Comparison of ENCODE assay signal across 8 cellular contexts in genomic region chr9:129382281-129383004, GRCh38.
A peak's percentile ranks its signal among the peaks of the same experiment; 100 is the strongest.
DNase-seq lines count a peak whose midpoint lies in the region; ATAC-seq and TF ChIP-seq lines count a peak whose summit lies in the region.

No MANE protein-coding gene starts in this region.

- H3K9ac ChIP-seq in SK-N-SH = no peak overlapping the region

- H3K9me3 ChIP-seq in SK-N-SH = no peaks in the 10 kb centered on the region
- no peaks in the 10 kb centered on the region for H3K9me3 ChIP-seq in testis

- H3K79me2 ChIP-seq in SK-N-SH (ENCODE audit: insufficient read depth) = no peaks in the 10 kb centered on the region

- H3K27ac Mint-ChIP-seq in activated naive CD8-positive, alpha-beta T cell treated with anti-CD3 and anti-CD28 coated beads, Interleukin-2, amount 10 ng/mL, durations not matched to agents 7 days and 5 days = peak overlapping the region; percentile 78

- TF ChIP-seq RAD21 in SK-N-SH (IDR thresholded peaks at IDR 0.05; ENCODE audit: low read length) = no peak

- no peaks in the 10 kb centered on the region for H3K27me3 ChIP-seq in SK-N-SH (ENCODE audit: insufficient read depth)
- H3K27me3 ChIP-seq in testis = no peaks in the 10 kb centered on the region

- POLR2A ChIA-PET in SK-N-SH (lab: Yijun Ruan, JAX) = interaction anchor here (0.6 to 1.4 kb wide), 7 partner anchors 12 to 204 kb away, joined by 3 to 6 read pairs (median 3); partner anchors contain the start of gene IER5L
- POLR2A ChIA-PET in activated naive CD8-positive, alpha-beta T cell treated with anti-CD3 and anti-CD28 coated beads, Interleukin-2, amount 10 ng/mL, durations not matched to agents 7 days and 5 days (lab: Charles Lee) = interaction anchor here (0.6 to 2.5 kb wide), 12 partner anchors 9 to 214 kb away, joined by 3 to 17 read pairs (median 6); partner anchors contain the start of gene IER5L

- peaks cover 2% of the 10 kb centered on the region for H3K27me3 Mint-ChIP-seq in activated naive CD8-positive, alpha-beta T cell treated with anti-CD3 and anti-CD28 coated beads, Interleukin-2, amount 10 ng/mL, durations not matched to agents 7 days and 5 days

- intact Hi-C loops in left colon (cut with DNase I, micrococcal nuclease) = no loop called here
- intact Hi-C loops in testis (cut with DNase I; ENCODE audit: low total_unique reads) = no loop called here

- H3K4me1 ChIP-seq in SK-N-SH (ENCODE audit: control insufficient read depth in 1 of 2, insufficient read depth in 2 of 2, low read depth in 1 of 2, low read length in 1 of 2) (peaks cover 0 to 16% of the 10 kb centered on the region in 2 experiments; a peak in 1 of 4 replicates), testis (peaks cover 13% of the 10 kb centered on the region)

- H3K9me3 Mint-ChIP-seq in activated naive CD8-positive, alpha-beta T cell treated with anti-CD3 and anti-CD28 coated beads, Interleukin-2, amount 10 ng/mL, durations not matched to agents 7 days and 5 days = no peaks in the 10 kb centered on the region

- H3K27ac ChIP-seq in SK-N-SH (ENCODE audit: low read depth in 2 of 2, low read length in 1 of 2) (peak overlapping the region in 1 of 2 experiments; percentile 56; a peak in 1 of 4 replicates), testis (peak overlapping the region; percentile 89 to 95)

- H3K4me3 Mint-ChIP-seq in activated naive CD8-positive, alpha-beta T cell treated with anti-CD3 and anti-CD28 coated beads, Interleukin-2, amount 10 ng/mL, durations not matched to agents 7 days and 5 days = peak overlapping the region; percentile 83

- WGBS in SK-N-SH (ENCODE audit: low lambda C conversion rate) = 100% methylated on average over 2 of the region's 5 CpGs
- whole genome bisulfite sequencing in testis, 2 donors = 57 to 67% methylated on average over 5 of the region's 5 CpGs

- H3K4me3 ChIP-seq in SK-N-SH (ENCODE audit: low read depth in 2 of 2, low read length in 1 of 2) (no peak overlapping the region), testis (no peak overlapping the region)

- no peak for TF ChIP-seq EP300 in SK-N-SH (IDR thresholded peaks at IDR 0.05; ENCODE audit: borderline replicate concordance in 1 of 2, low read depth in 1 of 2, low read length in 1 of 2)

- peaks cover 18% of the 10 kb centered on the region for H3K4me1 Mint-ChIP-seq in activated naive CD8-positive, alpha-beta T cell treated with anti-CD3 and anti-CD28 coated beads, Interleukin-2, amount 10 ng/mL, durations not matched to agents 7 days and 5 days

- CTCF ChIA-PET in SK-N-SH (lab: Yijun Ruan, JAX) = interaction anchor here (0.9 kb wide), 2 partner anchors 23 to 229 kb away, joined by 3 to 4 read pairs; no protein-coding TSS in a partner anchor

- H2AFZ ChIP-seq in SK-N-SH (ENCODE audit: low read depth) = no peak overlapping the region

- DNase-seq in SK-N-SH (peak; percentile 40), left colon (no peak), testis (no peak), OCI-M1 (lab: John Stamatoyannopoulos, UW) (no peak), cortex of kidney (lab: John Stamatoyannopoulos, UW) (no peak)
- DNase-seq in activated naive CD8-positive, alpha-beta T cell treated with anti-CD3 and anti-CD28 coated beads, Interleukin-2, amount 10 ng/mL, durations not matched to agents 7 days and 5 days = peak; percentile 29

- TF ChIP-seq POLR2A in testis (IDR thresholded peaks at IDR 0.05) = no peak

- H3K9me2 ChIP-seq in SK-N-SH = no peaks in the 10 kb centered on the region

- H4K20me1 ChIP-seq in SK-N-SH (ENCODE audit: insufficient read depth) = no peaks in the 10 kb centered on the region

- no peaks in the 10 kb centered on the region for H3K36me3 Mint-ChIP-seq in activated naive CD8-positive, alpha-beta T cell treated with anti-CD3 and anti-CD28 coated beads, Interleukin-2, amount 10 ng/mL, durations not matched to agents 7 days and 5 days

- no peak overlapping the region for H3K4me2 ChIP-seq in SK-N-SH

- H3K36me3 ChIP-seq in SK-N-SH (replicated peaks in 1 of 2; ENCODE audit: control insufficient read depth in 1 of 2, insufficient read depth in 2 of 2, low read length in 1 of 2) (no peaks in the 10 kb centered on the region), testis (ENCODE audit: low read depth, missing control alignments) (no peaks in the 10 kb centered on the region)

- no peak for TF ChIP-seq CTCF in SK-N-SH (IDR thresholded peaks at IDR 0.05)
- no peak for TF ChIP-seq CTCF in testis (IDR thresholded peaks at IDR 0.05)

- ATAC-seq in SK-N-SH treated with all-trans-retinoic acid at 6 μM for 48 hours (no peak), left colon (peak; percentile 8), HG03108 (IDR thresholded peaks at IDR 0.05; ENCODE audit: unreplicated experiment) (no peak)
- ATAC-seq in activated naive CD8-positive, alpha-beta T cell treated with anti-CD3 and anti-CD28 coated beads, Interleukin-2, amount 10 ng/mL, durations not matched to agents 7 days and 5 days (ENCODE audit: low read depth) = no peak

- no peaks in the 10 kb centered on the region for H3F3A ChIP-seq in SK-N-SH (replicated peaks; ENCODE audit: insufficient read depth)

TF ChIP-seq in SK-N-SH, 30 proteins besides CTCF, POLR2A, EP300 and RAD21 (continues in another document):
- TF ChIP-seq TAF1 (IDR thresholded peaks at IDR 0.05; ENCODE audit: borderline replicate concordance, low read depth, low read length) = no peak
- no peak for TF ChIP-seq USF1 (IDR thresholded peaks at IDR 0.05; ENCODE audit: borderline replicate concordance, low read depth)
- TF ChIP-seq TEAD4 (IDR thresholded peaks at IDR 0.05; ENCODE audit: borderline replicate concordance, insufficient read depth) = no peak
- TF ChIP-seq CHD2 (IDR thresholded peaks at IDR 0.05; ENCODE audit: low read length, partially characterized antibody) = no peak
- no peak for TF ChIP-seq ELF1 (IDR thresholded peaks at IDR 0.05)
- no peak for TF ChIP-seq JUND (IDR thresholded peaks at IDR 0.05)
- TF ChIP-seq, protein P1, sequence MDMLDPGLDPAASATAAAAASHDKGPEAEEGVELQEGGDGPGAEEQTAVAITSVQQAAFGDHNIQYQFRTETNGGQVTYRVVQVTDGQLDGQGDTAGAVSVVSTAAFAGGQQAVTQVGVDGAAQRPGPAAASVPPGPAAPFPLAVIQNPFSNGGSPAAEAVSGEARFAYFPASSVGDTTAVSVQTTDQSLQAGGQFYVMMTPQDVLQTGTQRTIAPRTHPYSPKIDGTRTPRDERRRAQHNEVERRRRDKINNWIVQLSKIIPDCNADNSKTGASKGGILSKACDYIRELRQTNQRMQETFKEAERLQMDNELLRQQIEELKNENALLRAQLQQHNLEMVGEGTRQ (IDR thresholded peaks at IDR 0.05; ENCODE audit: borderline replicate concordance, low read depth, low read length) = no peak
- no peak for TF ChIP-seq SIN3A (IDR thresholded peaks at IDR 0.05; ENCODE audit: borderline replicate concordance, low read depth, low read length)
- no peak for TF ChIP-seq GABPA (IDR thresholded peaks at IDR 0.05; ENCODE audit: low read depth)
- no peak for TF ChIP-seq SMC3 (IDR thresholded peaks at IDR 0.05; ENCODE audit: low read depth, low read length)
- TF ChIP-seq EZH2phosphoT487 (IDR thresholded peaks at IDR 0.05; ENCODE audit: borderline replicate concordance, low read depth) = no peak
- TF ChIP-seq MAX (IDR thresholded peaks at IDR 0.05; ENCODE audit: low read depth) = no peak

TF ChIP-seq in SK-N-SH treated with all-trans-retinoic acid at 6 μM for 48 hours, 23 proteins besides CTCF, POLR2A, EP300 and RAD21 (continues in another document):
- TF ChIP-seq ARNTL (CRISPR knock-in tag; IDR thresholded peaks at IDR 0.05; ENCODE audit: borderline replicate concordance, low read depth) (no peak), RARB (CRISPR knock-in tag; IDR thresholded peaks at IDR 0.05) (no peak), ISL1 (CRISPR knock-in tag; IDR thresholded peaks at IDR 0.05) (no peak), CSDC2 (CRISPR knock-in tag; IDR thresholded peaks at IDR 0.05) (no peak), BACH2 (CRISPR knock-in tag; IDR thresholded peaks at IDR 0.05; ENCODE audit: borderline replicate concordance) (no peak), OSR1 (CRISPR knock-in tag; IDR thresholded peaks at IDR 0.05) (no peak), ESRRG (CRISPR knock-in tag; IDR thresholded peaks at IDR 0.05) (no peak), TCF4 (CRISPR knock-in tag; IDR thresholded peaks at IDR 0.05; ENCODE audit: borderline replicate concordance) (no peak), ZNF8 (CRISPR knock-in tag; IDR thresholded peaks at IDR 0.05) (no peak), ZNF565 (CRISPR knock-in tag; conservative IDR thresholded peaks at IDR 0.05; ENCODE audit: low read depth) (no peak), ZC3H10 (CRISPR knock-in tag; IDR thresholded peaks at IDR 0.05) (no peak)
- TF ChIP-seq, protein P2, sequence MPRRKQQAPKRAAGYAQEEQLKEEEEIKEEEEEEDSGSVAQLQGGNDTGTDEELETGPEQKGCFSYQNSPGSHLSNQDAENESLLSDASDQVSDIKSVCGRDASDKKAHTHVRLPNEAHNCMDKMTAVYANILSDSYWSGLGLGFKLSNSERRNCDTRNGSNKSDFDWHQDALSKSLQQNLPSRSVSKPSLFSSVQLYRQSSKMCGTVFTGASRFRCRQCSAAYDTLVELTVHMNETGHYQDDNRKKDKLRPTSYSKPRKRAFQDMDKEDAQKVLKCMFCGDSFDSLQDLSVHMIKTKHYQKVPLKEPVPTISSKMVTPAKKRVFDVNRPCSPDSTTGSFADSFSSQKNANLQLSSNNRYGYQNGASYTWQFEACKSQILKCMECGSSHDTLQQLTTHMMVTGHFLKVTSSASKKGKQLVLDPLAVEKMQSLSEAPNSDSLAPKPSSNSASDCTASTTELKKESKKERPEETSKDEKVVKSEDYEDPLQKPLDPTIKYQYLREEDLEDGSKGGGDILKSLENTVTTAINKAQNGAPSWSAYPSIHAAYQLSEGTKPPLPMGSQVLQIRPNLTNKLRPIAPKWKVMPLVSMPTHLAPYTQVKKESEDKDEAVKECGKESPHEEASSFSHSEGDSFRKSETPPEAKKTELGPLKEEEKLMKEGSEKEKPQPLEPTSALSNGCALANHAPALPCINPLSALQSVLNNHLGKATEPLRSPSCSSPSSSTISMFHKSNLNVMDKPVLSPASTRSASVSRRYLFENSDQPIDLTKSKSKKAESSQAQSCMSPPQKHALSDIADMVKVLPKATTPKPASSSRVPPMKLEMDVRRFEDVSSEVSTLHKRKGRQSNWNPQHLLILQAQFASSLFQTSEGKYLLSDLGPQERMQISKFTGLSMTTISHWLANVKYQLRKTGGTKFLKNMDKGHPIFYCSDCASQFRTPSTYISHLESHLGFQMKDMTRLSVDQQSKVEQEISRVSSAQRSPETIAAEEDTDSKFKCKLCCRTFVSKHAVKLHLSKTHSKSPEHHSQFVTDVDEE (CRISPR knock-in tag; IDR thresholded peaks at IDR 0.05) = no peak

Comparison
In these comparisons a context has a peak if more than half of its experiments do, and no peak if none do; other contexts are left out.
1. DNase-seq: peak in SK-N-SH (single experiment) and activated naive CD8-positive, alpha-beta T cell treated with anti-CD3 and anti-CD28 coated beads, Interleukin-2, amount 10 ng/mL, durations not matched to agents 7 days and 5 days (single experiment); none in left colon (0 of 2), testis (single experiment), OCI-M1 (single experiment) and cortex of kidney (single experiment).